In genomic region chr4:140151700-140152014, GRCh38 we compare ENCODE assay signal across 8 cellular contexts. TPM values are rescaled to one million over a fixed set of nuclear protein-coding genes. Genes with fewer than 3 reads are reported as not detected.
A peak's percentile ranks its signal among the peaks of the same experiment; 100 is the strongest.
DNase-seq lines count a peak whose midpoint lies in the region; ATAC-seq and TF ChIP-seq lines count a peak whose summit lies in the region.

No MANE protein-coding gene starts in this region.

- H3K9me3 ChIP-seq in skeletal muscle satellite cell (replicated peaks; ENCODE audit: low read length) = no peaks in the 10 kb centered on the region

- in situ Hi-C loops in GM13976 (cut with MboI; ENCODE audit: low sequenced_read_pairs, unreplicated experiment) = no loop called here

- H3K4me1 ChIP-seq in skeletal muscle satellite cell (ENCODE audit: control insufficient read depth, insufficient read depth, low read length) = peaks cover 19% of the 10 kb centered on the region

- H3K27ac ChIP-seq in caudate nucleus (ENCODE audit: low read depth, low read length) = peak overlapping the region; percentile 94

- peak overlapping the region in 5 of 6 donors; percentile 51 to 78 (median 60) for H3K27ac Mint-ChIP-seq in immature natural killer cell

- H3K4me3 ChIP-seq in skeletal muscle satellite cell (ENCODE audit: low read length) = peak overlapping the region; percentile 94

- no peaks in the 10 kb centered on the region for H3K36me3 ChIP-seq in skeletal muscle satellite cell (ENCODE audit: insufficient read depth, low read length)

- TF ChIP-seq CTCF in GM13976 (IDR thresholded peaks at IDR 0.05; ENCODE audit: borderline replicate concordance, control extremely low read depth, extremely low read depth, insufficient read depth, missing control alignments) = no peak

- peaks cover 27 to 30% of the 10 kb centered on the region in 2 donors for H3K4me1 Mint-ChIP-seq in immature natural killer cell

- peak; percentile 50 for DNase-seq in GM13976 (ENCODE audit: low spot score)
- peak; percentile 92 to 96 for DNase-seq in NCI-H2081 (lab: John Stamatoyannopoulos, UW)
- DNase-seq in T-helper 2 cell = peak in 4 of 5 experiments; percentile 11 to 88 (median 21)
- peak in 47 of 61 donors; percentile 12 to 82 (median 51) for DNase-seq in caudate nucleus (lab: John Stamatoyannopoulos, UW)
- peak in 2 of 3 donors; percentile 56 to 68 for DNase-seq in immature natural killer cell

- peak overlapping the region; percentile 90 to 97 (median 94) for H3K4me3 Mint-ChIP-seq in immature natural killer cell

- peak overlapping the region; percentile 100 for H3K4me2 ChIP-seq in skeletal muscle satellite cell (ENCODE audit: low read length)

- H3K9me3 Mint-ChIP-seq in immature natural killer cell = no peaks in the 10 kb centered on the region

- peaks cover 8 to 30% (median 26%) of the 10 kb centered on the region in 3 donors for H3K27me3 Mint-ChIP-seq in immature natural killer cell (ENCODE audit: low read depth in 3 of 3)

- no peaks in the 10 kb centered on the region for H3K36me3 Mint-ChIP-seq in immature natural killer cell

- ATAC-seq in GM18870 (IDR thresholded peaks at IDR 0.05; ENCODE audit: unreplicated experiment) = no peak
- ATAC-seq in GM19463 (IDR thresholded peaks at IDR 0.05; ENCODE audit: unreplicated experiment) = no peak

- peaks cover 4% of the 10 kb centered on the region for H3K27me3 ChIP-seq in skeletal muscle satellite cell (ENCODE audit: control insufficient read depth, insufficient read depth, low read length)

- peak overlapping the region; percentile 89 for H3K9ac ChIP-seq in skeletal muscle satellite cell (ENCODE audit: low read depth, low read length)

RNA-seq across cellular contexts. Expression of gene MAML3, which starts 2.3 kb away (rescaled TPM):
- polyA plus RNA-seq in immature natural killer cell = 1 to 10 TPM in 1 of 3 donors, under 1 TPM in 1, not detected in 1; 0.41 to 1.2 TPM
- 0.51 and 1.3 TPM in 2 replicates for total RNA-seq in skeletal muscle satellite cell (2012; rRNA removed)

Comparison
In these comparisons a context has a peak if more than half of its experiments do, and no peak if none do; other contexts are left out.
1. DNase-seq: peak in every context shown above with its lines; median percentile 94 in NCI-H2081; 62 in immature natural killer cell; 51 in caudate nucleus; 50 in GM13976; 21 in T-helper 2 cell.